9 cellular contexts compared by ENCODE assay signal in the genomic region with DNA sequence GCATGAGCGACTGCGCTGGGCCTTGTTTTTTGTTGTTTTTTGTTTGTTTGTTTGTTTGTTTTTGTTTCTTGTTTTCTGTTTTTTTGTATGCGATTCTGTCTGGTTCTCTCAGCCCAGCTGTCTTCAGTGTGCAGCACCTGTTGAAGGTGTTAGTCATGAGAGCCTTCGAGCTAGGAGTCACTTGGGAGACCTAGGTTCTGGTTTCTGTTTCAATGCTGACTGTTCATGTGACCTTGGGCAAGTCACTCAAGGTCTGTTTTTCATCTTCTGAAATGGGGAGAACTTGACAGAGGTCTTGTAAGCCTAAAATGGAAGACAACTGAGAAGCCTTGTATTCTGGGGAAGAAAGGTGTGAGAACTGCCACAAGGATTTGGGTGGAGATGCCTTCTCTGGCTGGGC. TPM values are rescaled to one million over a fixed set of nuclear protein-coding genes. Genes with fewer than 3 reads are reported as not detected.
DNase-seq lines count a peak whose midpoint lies in the region; ATAC-seq and TF ChIP-seq lines count a peak whose summit lies in the region.
"Had no signal": no experiment of that assay in that cellular context is flagged by ENCODE, and none has a peak within 500 bp of the region (broad histone marks: within the 10 kb centered on the region; RNA-seq: fewer than 3 reads in every experiment).

No MANE protein-coding gene starts in this region.

- no peak overlapping the region for H2BK20ac ChIP-seq in H9 (ENCODE audit: low read depth, low read length, poor library complexity, severe bottlenecking)

- H3K4me3 Mint-ChIP-seq in H9 = peak overlapping the region; percentile 15 to 26; a peak in 3 of 5 replicates
- peak overlapping the region; percentile 38 to 99 (median 72) for H3K4me3 Mint-ChIP-seq in naive thymus-derived CD8-positive, alpha-beta T cell
- H3K4me3 Mint-ChIP-seq: GM23338 had no signal

- H4K20me1 ChIP-seq in H9 (ENCODE audit: control insufficient read depth, insufficient read depth, insufficient read length) (no peaks in the 10 kb centered on the region), Karpas-422 (ENCODE audit: insufficient read depth, low read depth, low read length) (no peaks in the 10 kb centered on the region), GM23248 (ENCODE audit: insufficient read depth) (no peaks in the 10 kb centered on the region)

- in situ Hi-C loops in GM23248 (cut with MboI) = no loop called here

- no peak overlapping the region for H4K91ac ChIP-seq in H9 (ENCODE audit: insufficient read length, low read depth, low read length)

- no peak overlapping the region for H3K14ac ChIP-seq in H9 (ENCODE audit: insufficient read depth, low read length)

- H3K4me3 ChIP-seq in Karpas-422 (ENCODE audit: low read length) = no peak overlapping the region
- no peak overlapping the region for H3K4me3 ChIP-seq in GM23248
- H3K4me3 ChIP-seq in esophagus squamous epithelium = no peak overlapping the region
- H3K4me3 ChIP-seq: GM23338 had no signal

- H3K9me2 ChIP-seq in Karpas-422 (replicated peaks; ENCODE audit: insufficient read depth, low read length) (no peaks in the 10 kb centered on the region), GM23248 (ENCODE audit: insufficient read depth) (no peaks in the 10 kb centered on the region)

- no peak overlapping the region for H2BK12ac ChIP-seq in H9 (ENCODE audit: insufficient read length, low read depth, low read length)

- intact Hi-C loops in esophagus squamous epithelium (cut with DNase I) = no loop called here

- peaks cover 10 to 18% of the 10 kb centered on the region in 2 experiments for H3K4me1 Mint-ChIP-seq in H9
- peaks cover 23 to 51% (median 46%) of the 10 kb centered on the region in 4 donors for H3K4me1 Mint-ChIP-seq in naive thymus-derived CD8-positive, alpha-beta T cell

- H2AFZ ChIP-seq in H9 (ENCODE audit: low read length) (no peak overlapping the region), Karpas-422 (ENCODE audit: low read length) (no peak overlapping the region), GM23248 (no peak overlapping the region)
- H2AFZ ChIP-seq: GM23338 had no signal

- H3K9ac ChIP-seq in H9 (ENCODE audit: extremely low read depth, insufficient read length, low read length) = no peak overlapping the region
- no peak overlapping the region for H3K9ac ChIP-seq in Karpas-422 (ENCODE audit: low read length)
- no peak overlapping the region for H3K9ac ChIP-seq in GM23248

- POLR2A ChIA-PET in naive thymus-derived CD8-positive, alpha-beta T cell (lab: Charles Lee) = interaction anchor here (2.8 kb wide), 1 partner anchor 24 kb away, joined by 28 read pairs; the partner anchor contains the start of gene TIRAP

- H3K27me3 Mint-ChIP-seq in H9 (ENCODE audit: low read depth) = no peaks in the 10 kb centered on the region
- no peaks in the 10 kb centered on the region for H3K27me3 Mint-ChIP-seq in naive thymus-derived CD8-positive, alpha-beta T cell

- H2BK120ac ChIP-seq in H9 (ENCODE audit: low read depth, low read length, poor library complexity, severe bottlenecking) = no peak overlapping the region

- no peaks in the 10 kb centered on the region for H3K9me3 Mint-ChIP-seq in H9
- H3K9me3 Mint-ChIP-seq in naive thymus-derived CD8-positive, alpha-beta T cell = no peaks in the 10 kb centered on the region

- TF ChIP-seq CTCF in H9 (conservative IDR thresholded peaks at IDR 0.05) (no peak), esophagus squamous epithelium (IDR thresholded peaks at IDR 0.05) (no peak)

- WGBS in H9 (ENCODE audit: extremely low coverage, insufficient read length, low lambda C conversion rate) = no CpG with 5 or more reads among the region's 4 CpGs
- WGBS in GM23248 (ENCODE audit: low coverage in 1 of 2, low lambda C conversion rate in 2 of 2, missing lambda C conversion rate in 2 of 2), 2 experiments = 98% methylated on average over 4 of the region's 4 CpGs
- 86 to 90% methylated on average over 4 of the region's 4 CpGs for WGBS in esophagus squamous epithelium, 2 donors

- H3K79me2 ChIP-seq in H9 (ENCODE audit: insufficient read depth, low read length) (no peaks in the 10 kb centered on the region), Karpas-422 (ENCODE audit: low read length) (peaks cover 26% of the 10 kb centered on the region), GM23248 (ENCODE audit: insufficient read depth) (peaks cover 22% of the 10 kb centered on the region)

- H2BK5ac ChIP-seq in H9 (ENCODE audit: insufficient read length, low read length) = no peak overlapping the region

- no peak overlapping the region for H3K23ac ChIP-seq in H9 (ENCODE audit: insufficient read length, low read depth, low read length)

- H3K4me2 ChIP-seq in H9 (ENCODE audit: insufficient read depth, insufficient read length, low read length) = no peak overlapping the region
- peak overlapping the region; percentile 23 for H3K4me2 ChIP-seq in Karpas-422 (ENCODE audit: low read depth, low read length, poor library complexity, severe bottlenecking)
- H3K4me2 ChIP-seq in GM23248 (ENCODE audit: unreplicated experiment) = no peak overlapping the region
- H3K4me2 ChIP-seq: GM23338 had no signal

- H4K5ac ChIP-seq in H9 (ENCODE audit: insufficient read length, low read depth, low read length) = no peak overlapping the region

- no peaks in the 10 kb centered on the region for H3K79me1 ChIP-seq in H9 (ENCODE audit: insufficient read depth, low read depth, low read length, poor library complexity, severe bottlenecking)

- no peak overlapping the region for H3K4ac ChIP-seq in H9 (ENCODE audit: low read depth, low read length)

- no peaks in the 10 kb centered on the region for H3K36me3 ChIP-seq in Karpas-422 (ENCODE audit: insufficient read depth, low read length)
- H3K36me3 ChIP-seq in GM23248 (ENCODE audit: low read depth) = no peaks in the 10 kb centered on the region
- H3K36me3 ChIP-seq in esophagus squamous epithelium = peaks cover 0 to 44% (median 0%) of the 10 kb centered on the region in 3 donors

- H3K56ac ChIP-seq in H9 (ENCODE audit: insufficient read length, low read depth, low read length) = no peak overlapping the region

- H3K36me3 Mint-ChIP-seq in H9 (ENCODE audit: insufficient read depth in 1 of 3, low read depth in 3 of 3) = peaks cover 16 to 41% (median 36%) of the 10 kb centered on the region in 3 experiments; a peak in 6 of 7 replicates
- peaks cover 1 to 35% (median 5%) of the 10 kb centered on the region in 3 donors for H3K36me3 Mint-ChIP-seq in naive thymus-derived CD8-positive, alpha-beta T cell

- H3K18ac ChIP-seq in H9 (ENCODE audit: insufficient read length, low read depth, low read length) = no peak overlapping the region

- TF ChIP-seq POLR2A in esophagus squamous epithelium (IDR thresholded peaks at IDR 0.05) = no peak

- H3F3A ChIP-seq in GM23248 (ENCODE audit: insufficient read depth) = peaks cover 9% of the 10 kb centered on the region

- H3K23me2 ChIP-seq in H9 (ENCODE audit: insufficient read length, low read depth, low read length, poor library complexity, severe bottlenecking) = peaks cover 7% of the 10 kb centered on the region

- H3T11ph ChIP-seq in H9 (ENCODE audit: low read length) = no peak overlapping the region

- DNase-seq in H9 = no peak
- DNase-seq in Karpas-422 = no peak
- DNase-seq in naive thymus-derived CD8-positive, alpha-beta T cell = no peak
- DNase-seq in NCI-H1694 (lab: John Stamatoyannopoulos, UW) = no peak
- no peak for DNase-seq in GM23248
- no peak for DNase-seq in esophagus squamous epithelium (lab: John Stamatoyannopoulos, UW)
- no peak for DNase-seq in SW 1271 (lab: John Stamatoyannopoulos, UW)

- H3K4me1 ChIP-seq in H9 (ENCODE audit: insufficient read depth, low read length) = peaks cover 3% of the 10 kb centered on the region; the same call in 1 of the 2 replicates
- H3K4me1 ChIP-seq in Karpas-422 (ENCODE audit: low read length) = peaks cover 28% of the 10 kb centered on the region
- H3K4me1 ChIP-seq in GM23248 (ENCODE audit: insufficient read depth) = peaks cover 6% of the 10 kb centered on the region
- H3K4me1 ChIP-seq in esophagus squamous epithelium = peaks cover 4 to 36% (median 15%) of the 10 kb centered on the region in 3 donors

- no peak overlapping the region for H2AK5ac ChIP-seq in H9 (ENCODE audit: insufficient read length, low read length)

- H3K9me3 ChIP-seq in H9 (ENCODE audit: control insufficient read depth, low read depth, low read length) (no peaks in the 10 kb centered on the region), Karpas-422 (ENCODE audit: low read length) (no peaks in the 10 kb centered on the region), GM23248 (ENCODE audit: low read depth) (no peaks in the 10 kb centered on the region), esophagus squamous epithelium (no peaks in the 10 kb centered on the region)

- H3K27me3 ChIP-seq in H9 (ENCODE audit: insufficient read depth, low read length) (no peaks in the 10 kb centered on the region), Karpas-422 (ENCODE audit: low read length) (no peaks in the 10 kb centered on the region), GM23248 (replicated peaks; ENCODE audit: insufficient read depth) (no peaks in the 10 kb centered on the region), esophagus squamous epithelium (no peaks in the 10 kb centered on the region)

- H3K27ac Mint-ChIP-seq in H9 = no peak overlapping the region
- H3K27ac Mint-ChIP-seq in naive thymus-derived CD8-positive, alpha-beta T cell = peak overlapping the region in 9 of 10 donors; percentile 28 to 86 (median 68)
- H3K27ac Mint-ChIP-seq: GM23338 had no signal

- peak; percentile 51 for ATAC-seq in GM18868 (IDR thresholded peaks at IDR 0.05; ENCODE audit: unreplicated experiment)
- ATAC-seq in naive thymus-derived CD8-positive, alpha-beta T cell = no peak
- ATAC-seq: GM23338 had no signal

- H3K27ac ChIP-seq in H9 (ENCODE audit: insufficient read length, low read depth, low read length) (no peak overlapping the region), Karpas-422 (ENCODE audit: low read length) (no peak overlapping the region), GM23248 (no peak overlapping the region), esophagus squamous epithelium (no peak overlapping the region)

- H2BK15ac ChIP-seq in H9 (ENCODE audit: low read depth, low read length) = no peak overlapping the region

- no peak overlapping the region for H4K8ac ChIP-seq in H9 (replicated peaks; ENCODE audit: insufficient read length, low read depth, low read length)

RNA-seq across cellular contexts. Expression of gene DCPS, which starts 1.8 kb away (rescaled TPM):
- total RNA-seq in H9 (2021) = 24.4 and 27.7 TPM in 2 replicates
- total RNA-seq in Karpas-422 (2014; rRNA removed; shearing (Covaris generic); ENCODE audit: low replicate concordance) = 17.6 and 18.3 TPM in 2 replicates
- total RNA-seq in naive thymus-derived CD8-positive, alpha-beta T cell = 10 to 100 TPM; 13.9 to 17.4 TPM
- 10 to 100 TPM; 36.7 to 47.2 (median 37.3) TPM for polyA plus RNA-seq in naive thymus-derived CD8-positive, alpha-beta T cell
- 12.1 and 12.4 TPM in 2 replicates for total RNA-seq in GM23248 (2014; rRNA removed; shearing (Covaris generic))
- polyA plus RNA-seq in GM23248 (2016; fragmentation: Nextera tagmentation; extraction: Ambion mirVana) = 26.1 and 30.1 TPM in 2 replicates
- 10 to 100 TPM; 12.0 to 25.7 (median 14.9) TPM for total RNA-seq in esophagus squamous epithelium

RNA-seq across cellular contexts. Expression of gene TIRAP, which starts 22.8 kb away (rescaled TPM):
- total RNA-seq in H9 (2021) = 7.0 and 7.3 TPM in 2 replicates
- 4.4 and 4.8 TPM in 2 replicates for total RNA-seq in Karpas-422 (2014; rRNA removed; shearing (Covaris generic); ENCODE audit: low replicate concordance)
- 10 to 100 TPM; 19.0 to 22.1 TPM for total RNA-seq in naive thymus-derived CD8-positive, alpha-beta T cell
- polyA plus RNA-seq in naive thymus-derived CD8-positive, alpha-beta T cell = 10 to 100 TPM in 1 of 3 donors, 1 to 10 TPM in 2; 7.4 to 11.6 (median 8.3) TPM
- 3.8 TPM in 2 replicates for total RNA-seq in GM23248 (2014; rRNA removed; shearing (Covaris generic))
- 2.8 and 3.2 TPM in 2 replicates for polyA plus RNA-seq in GM23248 (2016; fragmentation: Nextera tagmentation; extraction: Ambion mirVana)
- total RNA-seq in esophagus squamous epithelium = 1 to 10 TPM; 3.9 to 8.8 (median 7.3) TPM

RNA-seq across cellular contexts. Expression of gene FOXRED1, which starts 36.7 kb away (rescaled TPM):
- total RNA-seq in H9 (2021) (60.1 and 67.5 TPM in 2 replicates), esophagus squamous epithelium (10 to 100 TPM in 3 of 4 donors, 1 to 10 TPM in 1; 7.5 to 31.4 (median 17.4) TPM)
- 13.7 and 18.4 TPM in 2 replicates for total RNA-seq in Karpas-422 (2014; rRNA removed; shearing (Covaris generic); ENCODE audit: low replicate concordance)
- 10 to 100 TPM; 35.5 to 44.2 TPM for total RNA-seq in naive thymus-derived CD8-positive, alpha-beta T cell
- polyA plus RNA-seq in naive thymus-derived CD8-positive, alpha-beta T cell = 10 to 100 TPM; 23.5 to 28.7 (median 28.3) TPM
- total RNA-seq in GM23248 (2014; rRNA removed; shearing (Covaris generic)) = 14.1 and 22.0 TPM in 2 replicates
- polyA plus RNA-seq in GM23248 (2016; fragmentation: Nextera tagmentation; extraction: Ambion mirVana) = 9.0 and 9.3 TPM in 2 replicates

RNA-seq across cellular contexts. Expression of gene SRPRA, which starts 37.0 kb away (rescaled TPM):
- total RNA-seq in H9 (2021) = 63.7 and 64.3 TPM in 2 replicates
- total RNA-seq in Karpas-422 (2014; rRNA removed; shearing (Covaris generic); ENCODE audit: low replicate concordance) = 41.0 and 58.4 TPM in 2 replicates
- total RNA-seq in naive thymus-derived CD8-positive, alpha-beta T cell = 100 to 1,000 TPM; 156 to 160 TPM
- polyA plus RNA-seq in naive thymus-derived CD8-positive, alpha-beta T cell = 100 to 1,000 TPM in 1 of 3 donors, 10 to 100 TPM in 2; 92.3 to 134 (median 95.7) TPM
- 142 and 151 TPM in 2 replicates for total RNA-seq in GM23248 (2014; rRNA removed; shearing (Covaris generic))
- polyA plus RNA-seq in GM23248 (2016; fragmentation: Nextera tagmentation; extraction: Ambion mirVana) = 122 and 125 TPM in 2 replicates
- 10 to 100 TPM; 60.2 to 82.0 (median 67.8) TPM for total RNA-seq in esophagus squamous epithelium

RNA-seq across cellular contexts. Expression of gene ST3GAL4, which starts 49.8 kb away (rescaled TPM):
- total RNA-seq in H9 (2021) (12.2 and 13.6 TPM in 2 replicates), esophagus squamous epithelium (100 to 1,000 TPM in 1 of 4 donors, 10 to 100 TPM in 3; 31.0 to 110 (median 51.2) TPM)
- total RNA-seq in Karpas-422 (2014; rRNA removed; shearing (Covaris generic); ENCODE audit: low replicate concordance) = 5.8 and 6.6 TPM in 2 replicates
- 1 to 10 TPM; 1.1 to 1.9 TPM for total RNA-seq in naive thymus-derived CD8-positive, alpha-beta T cell
- polyA plus RNA-seq in naive thymus-derived CD8-positive, alpha-beta T cell = 1 to 10 TPM; 2.1 to 6.6 (median 2.7) TPM
- 26.7 and 53.3 TPM in 2 replicates for total RNA-seq in GM23248 (2014; rRNA removed; shearing (Covaris generic))
- polyA plus RNA-seq in GM23248 (2016; fragmentation: Nextera tagmentation; extraction: Ambion mirVana) = 27.3 and 30.5 TPM in 2 replicates

Comparison
In these comparisons a context has a peak if more than half of its experiments do, and no peak if none do; other contexts are left out.
1. H3K27ac Mint-ChIP-seq: peak in naive thymus-derived CD8-positive, alpha-beta T cell (9 of 10); none in H9 (0 of 3).